1 cellular context compared by ENCODE assay signal in genomic region chr16:21160276-21160675, GRCh38.
TF ChIP-seq lines count a peak whose summit lies in the region.

No MANE protein-coding gene starts in this region.

TF ChIP-seq in IMR-90, 13 proteins besides CTCF, POLR2A, EP300 and RAD21:
- TF ChIP-seq, protein P1, sequence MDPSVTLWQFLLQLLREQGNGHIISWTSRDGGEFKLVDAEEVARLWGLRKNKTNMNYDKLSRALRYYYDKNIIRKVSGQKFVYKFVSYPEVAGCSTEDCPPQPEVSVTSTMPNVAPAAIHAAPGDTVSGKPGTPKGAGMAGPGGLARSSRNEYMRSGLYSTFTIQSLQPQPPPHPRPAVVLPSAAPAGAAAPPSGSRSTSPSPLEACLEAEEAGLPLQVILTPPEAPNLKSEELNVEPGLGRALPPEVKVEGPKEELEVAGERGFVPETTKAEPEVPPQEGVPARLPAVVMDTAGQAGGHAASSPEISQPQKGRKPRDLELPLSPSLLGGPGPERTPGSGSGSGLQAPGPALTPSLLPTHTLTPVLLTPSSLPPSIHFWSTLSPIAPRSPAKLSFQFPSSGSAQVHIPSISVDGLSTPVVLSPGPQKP (IDR thresholded peaks at IDR 0.05; ENCODE audit: borderline replicate concordance, low read depth, low read length), result no peak
- TF ChIP-seq SMC3 (IDR thresholded peaks at IDR 0.05; ENCODE audit: low read depth, low read length) (no peak), FOS (IDR thresholded peaks at IDR 0.05; ENCODE audit: low read depth, low read length) (no peak)
